10 cellular contexts compared by ENCODE assay signal in the genomic region with DNA sequence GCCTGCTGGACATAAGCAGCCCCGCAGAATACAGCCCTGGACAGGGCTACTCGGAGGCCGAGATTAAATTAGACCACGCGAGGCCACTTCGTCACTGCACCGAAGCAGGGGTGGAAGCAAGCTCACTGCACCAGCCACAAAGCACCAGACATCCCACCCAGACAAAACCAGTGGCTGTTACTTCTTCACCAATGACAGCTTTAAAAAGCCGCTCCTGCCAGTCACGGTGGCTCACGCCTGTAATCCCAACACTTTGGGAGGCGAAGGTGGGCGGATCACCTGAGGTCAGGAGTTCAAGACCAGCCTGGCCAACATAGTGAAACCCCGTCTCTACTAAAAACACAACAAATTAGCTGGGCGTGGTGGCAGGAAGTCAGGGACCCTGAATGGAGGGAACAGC. TPM values are rescaled to one million over a fixed set of nuclear protein-coding genes. Genes with fewer than 3 reads are reported as not detected.
"Had no signal": no experiment of that assay in that cellular context is flagged by ENCODE, and none has a peak within 500 bp of the region (broad histone marks: within the 10 kb centered on the region; RNA-seq: fewer than 3 reads in every experiment).

No MANE protein-coding gene starts in this region.

RNA-seq across cellular contexts. Expression of gene OR2V2, which starts 30.2 kb away (rescaled TPM):
- total RNA-seq: LHCN-M2, MCF 10A, NCI-H460, PC-9, Right ventricle myocardium inferior, RPMI7951, SJCRH30, SK-MEL-5, T-cell had no signal

RNA-seq across cellular contexts. Expression of gene OR2V1, which starts 46.6 kb away (rescaled TPM):
- total RNA-seq: LHCN-M2, MCF 10A, NCI-H460, OCI-LY7, PC-9, Right ventricle myocardium inferior, RPMI7951, SK-MEL-5, T-cell had no signal
